ENCODE assay signal across 26 cellular contexts in the genomic region with DNA sequence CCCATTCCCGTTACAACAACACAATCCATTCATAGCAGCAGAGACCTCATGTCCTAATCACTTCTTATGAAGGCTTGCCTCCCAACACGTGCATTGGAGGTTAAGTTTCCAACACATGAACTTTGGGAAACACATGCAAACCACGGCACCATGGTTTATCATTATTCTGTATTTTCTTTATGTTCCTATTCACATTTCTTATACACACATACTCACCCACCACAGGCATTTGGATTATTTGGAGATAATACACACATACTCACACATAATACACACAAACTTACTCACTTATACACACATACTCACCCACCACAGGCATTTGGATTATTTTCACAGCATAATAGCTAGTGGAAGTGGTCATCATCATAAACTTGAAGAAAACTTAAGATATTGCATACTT.
DNase-seq lines count a peak whose midpoint lies in the region; ATAC-seq, FAIRE-seq and TF ChIP-seq lines count a peak whose summit lies in the region.
"Had no signal": no experiment of that assay in that cellular context is flagged by ENCODE, and none has a peak within 500 bp of the region (broad histone marks: within the 10 kb centered on the region; RNA-seq: fewer than 3 reads in every experiment).

No MANE protein-coding gene starts in this region.

- peak overlapping the region; percentile 8 for H3K9ac ChIP-seq in astrocyte (ENCODE audit: low read length)
- H3K9ac ChIP-seq in skeletal muscle satellite cell (ENCODE audit: low read depth, low read length): no peak overlapping the region

- no peak overlapping the region for H2AFZ ChIP-seq in astrocyte (ENCODE audit: low read depth, low read length)

- H3K36me3 Mint-ChIP-seq in HFFc6 (ENCODE audit: low read depth): peaks cover 9% of the 10 kb centered on the region; the same call in 1 of the 2 replicates
- no peaks in the 10 kb centered on the region for H3K36me3 Mint-ChIP-seq in astrocyte (ENCODE audit: low read depth, unreplicated experiment)
- H3K36me3 Mint-ChIP-seq: activated naive CD8-positive, alpha-beta T cell; brain; IgD-negative memory B cell had no signal

- H3K9me3 ChIP-seq in astrocyte (ENCODE audit: insufficient read depth, low read depth, low read length) (no peaks in the 10 kb centered on the region), skeletal muscle satellite cell (replicated peaks; ENCODE audit: low read length) (no peaks in the 10 kb centered on the region)
- H3K9me3 ChIP-seq: MG63, upper lobe of left lung had no signal

- H3K4me2 ChIP-seq in astrocyte (ENCODE audit: low read length) (peak overlapping the region; percentile 32), skeletal muscle satellite cell (ENCODE audit: low read length) (peak overlapping the region; percentile 42)

- H3K9me3 Mint-ChIP-seq in HFFc6: peaks cover 8% of the 10 kb centered on the region
- peaks cover 3% of the 10 kb centered on the region for H3K9me3 Mint-ChIP-seq in astrocyte (ENCODE audit: unreplicated experiment)
- H3K9me3 Mint-ChIP-seq: activated T-helper 1 cell treated with anti-CD3 and anti-CD28 coated beads, Interleukin-12 subunit alpha, Interleukin-12 subunit beta, Interleukin-2, Interleukin-4 antibody, amounts not matched to agents 30 ng/mL and 10 ng/mL and 1 ng/mL, durations not matched to agents 14 hours and 24 hours and 36 hours; brain had no signal

- H3K27ac Mint-ChIP-seq in HFFc6 (peak overlapping the region; percentile 73), astrocyte (ENCODE audit: unreplicated experiment) (peak overlapping the region; percentile 91)
- H3K27ac Mint-ChIP-seq: activated naive CD8-positive, alpha-beta T cell; activated T-helper 1 cell treated with anti-CD3 and anti-CD28 coated beads, Interleukin-12 subunit alpha, Interleukin-12 subunit beta, Interleukin-2, Interleukin-4 antibody, amounts not matched to agents 30 ng/mL and 10 ng/mL and 1 ng/mL, durations not matched to agents 14 hours and 24 hours and 36 hours; brain; IgD-negative memory B cell; progenitor cell of endocrine pancreas had no signal

- H3K36me3 ChIP-seq in astrocyte (ENCODE audit: insufficient read depth, low read length) (no peaks in the 10 kb centered on the region), skeletal muscle satellite cell (ENCODE audit: insufficient read depth, low read length) (no peaks in the 10 kb centered on the region)
- H3K36me3 ChIP-seq: gastroesophageal sphincter, left lung, MG63, upper lobe of left lung had no signal

- H3K4me3 Mint-ChIP-seq in HFFc6 (peak overlapping the region; percentile 1; the same call in 1 of the 2 replicates), astrocyte (ENCODE audit: unreplicated experiment) (no peak overlapping the region)
- H3K4me3 Mint-ChIP-seq: activated naive CD8-positive, alpha-beta T cell; activated T-helper 1 cell treated with anti-CD3 and anti-CD28 coated beads, Interleukin-12 subunit alpha, Interleukin-12 subunit beta, Interleukin-2, Interleukin-4 antibody, amounts not matched to agents 30 ng/mL and 10 ng/mL and 1 ng/mL, durations not matched to agents 14 hours and 24 hours and 36 hours; brain; IgD-negative memory B cell; nephron had no signal

- ATAC-seq in HG02884 (IDR thresholded peaks at IDR 0.05; ENCODE audit: unreplicated experiment) (no peak), HG03460 (IDR thresholded peaks at IDR 0.05; ENCODE audit: unreplicated experiment) (no peak)
- ATAC-seq: gastroesophageal sphincter, left lung, Right ventricle myocardium inferior had no signal

- DNase-seq in HFFc6: peak; percentile 55
- peak; percentile 83 for DNase-seq in astrocyte (ENCODE audit: low read depth)
- DNase-seq in fibroblast of villous mesenchyme (ENCODE audit: low read depth): peak; percentile 8
- no peak for DNase-seq in NCI-H128 (lab: John Stamatoyannopoulos, UW; ENCODE audit: unreplicated experiment)
- DNase-seq in NCI-H82 treated with DMSO at 0.1 percent for 48 hours (lab: John Stamatoyannopoulos, UW; ENCODE audit: unreplicated experiment): no peak
- DNase-seq: activated CD4-positive, CD25-positive, alpha-beta regulatory T cell treated with anti-CD3 and anti-CD28 coated beads, Interleukin-2, amount 50 U/mL, for 72 hours; AML-193; DMS79; H7; left lung; MG63; NCI-H2171; stimulated activated CD4-positive, alpha-beta T cell treated with anti-CD3 and anti-CD28 coated beads, Interleukin-4, amount 100 ng/mL, for 4 hours; upper lobe of left lung had no signal

- FAIRE-seq in astrocyte (lab: Jason Lieb, UNC): no peak
- FAIRE-seq: endometrium had no signal

- no peak overlapping the region for H3K4me3 ChIP-seq in astrocyte (ENCODE audit: insufficient read depth, low read depth, low read length)
- no peak overlapping the region for H3K4me3 ChIP-seq in fibroblast of villous mesenchyme (ENCODE audit: low read depth, low read length)
- no peak overlapping the region for H3K4me3 ChIP-seq in skeletal muscle satellite cell (ENCODE audit: low read length)
- H3K4me3 ChIP-seq: gastroesophageal sphincter, left lung, MG63, upper lobe of left lung had no signal

- H3K4me1 Mint-ChIP-seq in HFFc6 (ENCODE audit: low read depth): peaks cover 49% of the 10 kb centered on the region
- H3K4me1 Mint-ChIP-seq in astrocyte (ENCODE audit: low read depth, unreplicated experiment): peaks cover 31% of the 10 kb centered on the region
- H3K4me1 Mint-ChIP-seq: brain, nephron had no signal

- H3K27me3 ChIP-seq in astrocyte (ENCODE audit: insufficient read depth, low read length) (no peaks in the 10 kb centered on the region), skeletal muscle satellite cell (ENCODE audit: control insufficient read depth, insufficient read depth, low read length) (no peaks in the 10 kb centered on the region)
- H3K27me3 ChIP-seq: gastroesophageal sphincter, left lung, MG63, upper lobe of left lung had no signal

- peak overlapping the region; percentile 64 for H3K27ac ChIP-seq in astrocyte (ENCODE audit: low read depth, low read length)
- H3K27ac ChIP-seq: gastroesophageal sphincter, left lung, upper lobe of left lung had no signal

- no peaks in the 10 kb centered on the region for H3K27me3 Mint-ChIP-seq in HFFc6 (ENCODE audit: insufficient read depth)
- H3K27me3 Mint-ChIP-seq in astrocyte (ENCODE audit: low read depth, unreplicated experiment): no peaks in the 10 kb centered on the region
- H3K27me3 Mint-ChIP-seq: IgD-negative memory B cell had no signal

- H3K4me1 ChIP-seq in astrocyte (ENCODE audit: insufficient read depth, low read length): peaks cover 28% of the 10 kb centered on the region
- peaks cover 41% of the 10 kb centered on the region for H3K4me1 ChIP-seq in skeletal muscle satellite cell (ENCODE audit: control insufficient read depth, insufficient read depth, low read length)
- H3K4me1 ChIP-seq: left lung, upper lobe of left lung had no signal

- H4K20me1 ChIP-seq in astrocyte (ENCODE audit: insufficient read depth, low read length): no peaks in the 10 kb centered on the region

- TF ChIP-seq CTCF in HFFc6 (IDR thresholded peaks at IDR 0.05) (no peak), astrocyte (IDR thresholded peaks at IDR 0.05; ENCODE audit: insufficient read depth, low read depth, low read length) (no peak), fibroblast of villous mesenchyme (IDR thresholded peaks at IDR 0.05; ENCODE audit: insufficient read depth, low read depth, low read length) (no peak)

- no peaks in the 10 kb centered on the region for H3K79me2 ChIP-seq in astrocyte (ENCODE audit: insufficient read depth, low read length)

Comparison
In these comparisons a context has a peak if more than half of its experiments do, and no peak if none do; other contexts are left out.
1. DNase-seq: peak in HFFc6 (single experiment), astrocyte (single experiment) and fibroblast of villous mesenchyme (single experiment); none in NCI-H128 (single experiment) and NCI-H82 treated with DMSO at 0.1 percent for 48 hours (single experiment).